In the genomic region with DNA sequence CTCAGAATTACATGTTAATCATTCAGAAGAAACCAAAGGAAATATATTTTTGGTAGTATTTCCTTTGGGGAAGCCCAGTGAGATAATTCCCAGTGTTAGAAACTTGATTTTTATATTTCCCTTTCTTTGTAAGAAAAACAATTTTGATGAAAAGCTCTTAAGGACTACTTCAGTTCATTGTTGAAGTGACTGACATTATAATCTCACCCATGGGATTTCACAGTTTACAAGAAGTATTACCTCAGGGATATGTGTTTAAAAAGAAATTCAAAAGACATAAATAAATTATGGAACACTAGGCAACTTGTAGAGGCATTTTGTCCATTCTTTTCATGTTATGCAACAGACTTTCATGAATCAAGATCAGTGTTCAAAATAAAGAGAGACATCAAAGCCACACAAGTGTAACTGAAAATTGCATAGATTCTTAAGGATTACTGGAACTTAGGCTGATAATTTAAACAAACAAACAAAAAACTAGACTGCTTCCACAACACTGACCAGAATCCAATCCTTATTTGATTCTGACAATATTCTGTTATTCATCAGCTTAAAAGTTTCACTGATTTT, we compare ENCODE assay signal across 21 cellular contexts.
A peak's percentile ranks its signal among the peaks of the same experiment; 100 is the strongest.
DNase-seq lines count a peak whose midpoint lies in the region; ATAC-seq, FAIRE-seq and TF ChIP-seq lines count a peak whose summit lies in the region.
"Had no signal": no experiment of that assay in that cellular context is flagged by ENCODE, and none has a peak within 500 bp of the region (broad histone marks: within the 10 kb centered on the region; RNA-seq: fewer than 3 reads in every experiment).

No MANE protein-coding gene starts in this region.

- H4K20me1 ChIP-seq in HepG2 (ENCODE audit: insufficient read depth, low read length): no peaks in the 10 kb centered on the region
- H4K20me1 ChIP-seq: BLaER1 treated with 17β-estradiol and CSF1 and Interleukin-3, amounts not matched to agents 10 nM and 100 nM had no signal

- H3K36me3 ChIP-seq in HepG2 (replicated peaks in 1 of 2; ENCODE audit: control insufficient read depth in 1 of 2, insufficient read depth in 2 of 2, low read length in 2 of 2) (no peaks in the 10 kb centered on the region), right lobe of liver (no peaks in the 10 kb centered on the region), neuronal stem cell (replicated peaks in 1 of 2; ENCODE audit: control insufficient read depth in 2 of 2, insufficient read depth in 2 of 2, low read length in 2 of 2) (no peaks in the 10 kb centered on the region)
- H3K36me3 ChIP-seq: BLaER1 treated with 17β-estradiol and CSF1 and Interleukin-3, amounts not matched to agents 10 nM and 100 nM had no signal

- TF ChIP-seq CTCF in HepG2 (CRISPR knock-in tag; IDR thresholded peaks at IDR 0.05): no peak
- no peak for TF ChIP-seq CTCF in right lobe of liver (IDR thresholded peaks at IDR 0.05)

- no peaks in the 10 kb centered on the region for H3K79me2 ChIP-seq in HepG2 (ENCODE audit: insufficient read depth, low read length)

- H2BK5ac ChIP-seq in neuronal stem cell (ENCODE audit: low read length): no peak overlapping the region

- no peak overlapping the region for H2BK12ac ChIP-seq in neuronal stem cell (ENCODE audit: low read length)

- H4K91ac ChIP-seq in neuronal stem cell (ENCODE audit: low read depth, low read length, poor library complexity): no peak overlapping the region

- no peak for TF ChIP-seq RAD21 in HepG2 (CRISPR knock-in tag; IDR thresholded peaks at IDR 0.05)

- H4K8ac ChIP-seq in neuronal stem cell (ENCODE audit: low read depth, low read length): no peak overlapping the region

- H2AFZ ChIP-seq in HepG2 (ENCODE audit: low read length) (no peak overlapping the region), neuronal stem cell (ENCODE audit: low read length) (peak overlapping the region; percentile 6)

- no peak overlapping the region for H3K4me2 ChIP-seq in HepG2 (ENCODE audit: low read depth, low read length)
- no peak overlapping the region for H3K4me2 ChIP-seq in neuronal stem cell (ENCODE audit: insufficient read depth, low read length, poor library complexity, severe bottlenecking)
- H3K4me2 ChIP-seq: BLaER1 treated with 17β-estradiol and CSF1 and Interleukin-3, amounts not matched to agents 10 nM and 100 nM had no signal

- TF ChIP-seq EP300 in HepG2 (IDR thresholded peaks at IDR 0.05; ENCODE audit: low read depth in 2 of 2, low read length in 2 of 2) (no peak), HepG2 (CRISPR knock-in tag; IDR thresholded peaks at IDR 0.05; ENCODE audit: borderline replicate concordance) (no peak)

- no peak overlapping the region for H2AK5ac ChIP-seq in neuronal stem cell (ENCODE audit: low read depth, low read length)

- FAIRE-seq in HepG2 (lab: Jason Lieb, UNC): no peak
- FAIRE-seq: GM12891, HTR-8/SVneo had no signal

- H3K9ac ChIP-seq in HepG2 (ENCODE audit: insufficient read depth, low read depth, low read length) (no peak overlapping the region), neuronal stem cell (ENCODE audit: low read depth, low read length, poor library complexity) (no peak overlapping the region)
- H3K9ac ChIP-seq: BLaER1 treated with 17β-estradiol and CSF1 and Interleukin-3, amounts not matched to agents 10 nM and 100 nM had no signal

- in situ Hi-C loops in HepG2 (cut with HindIII; ENCODE audit: extremely low pct_ligation_motif_present, low pct_unique_long_range_greater_than_20kb): no loop called here

- no TSS peak for BruUV-seq in HepG2 (replicated peaks; lab: Mats Ljungman, UMichigan)

- intact Hi-C loops in HepG2 (cut with micrococcal nuclease; ENCODE audit: unreplicated experiment) (no loop called here), right lobe of liver (cut with DNase I) (no loop called here)

- H3K14ac ChIP-seq in neuronal stem cell (ENCODE audit: low read length): no peak overlapping the region

- no peak overlapping the region for H2BK120ac ChIP-seq in neuronal stem cell (ENCODE audit: low read depth, low read length)

- H3K27ac ChIP-seq in HepG2 (ENCODE audit: extremely low read length, insufficient read depth, low read length) (no peak overlapping the region), right lobe of liver (no peak overlapping the region), neuronal stem cell (replicated peaks; ENCODE audit: low read length) (no peak overlapping the region)
- H3K27ac ChIP-seq: BLaER1 treated with 17β-estradiol and CSF1 and Interleukin-3, amounts not matched to agents 10 nM and 100 nM had no signal

- POLR2A ChIA-PET in HepG2 (lab: Yijun Ruan, JAX): no interaction called here

- no peak for TF ChIP-seq POLR2A in HepG2 (IDR thresholded peaks at IDR 0.05; ENCODE audit: insufficient read depth in 1 of 2, low read depth in 2 of 2, low read length in 2 of 2)
- no peak for TF ChIP-seq POLR2A in right lobe of liver (IDR thresholded peaks at IDR 0.05)

- H3K9me3 ChIP-seq in HepG2 (ENCODE audit: low read length): no peaks in the 10 kb centered on the region
- H3K9me3 ChIP-seq in right lobe of liver: no peaks in the 10 kb centered on the region
- no peaks in the 10 kb centered on the region for H3K9me3 ChIP-seq in neuronal stem cell (replicated peaks in 1 of 2; ENCODE audit: control insufficient read depth in 2 of 2, insufficient read depth in 1 of 2, low read depth in 1 of 2, low read length in 2 of 2)
- H3K9me3 ChIP-seq: BLaER1 treated with 17β-estradiol and CSF1 and Interleukin-3, amounts not matched to agents 10 nM and 100 nM had no signal

- ATAC-seq in HepG2: no peak
- no peak for ATAC-seq in right lobe of liver
- no peak for ATAC-seq in HG03432 (IDR thresholded peaks at IDR 0.05; ENCODE audit: unreplicated experiment)
- no peak for ATAC-seq in HG02623 (IDR thresholded peaks at IDR 0.05; ENCODE audit: unreplicated experiment)
- ATAC-seq: CD8-positive, alpha-beta T cell; HCT116; PC-3 had no signal

- CTCF ChIA-PET in HepG2 (lab: Yijun Ruan, JAX; ENCODE audit: low intra/inter-chr PET ratio, low total read pairs): no interaction called here

- no peak overlapping the region for H2BK15ac ChIP-seq in neuronal stem cell (ENCODE audit: low read length)

- no peak overlapping the region for H3K23ac ChIP-seq in neuronal stem cell (ENCODE audit: low read depth, low read length, poor library complexity)

- no peak overlapping the region for H3K18ac ChIP-seq in neuronal stem cell (ENCODE audit: low read length)

- peaks cover 18% of the 10 kb centered on the region; the same call in 1 of the 2 replicates for H3K4me1 ChIP-seq in HepG2 (ENCODE audit: insufficient read depth, low read length)
- no peaks in the 10 kb centered on the region for H3K4me1 ChIP-seq in right lobe of liver
- no peaks in the 10 kb centered on the region for H3K4me1 ChIP-seq in neuronal stem cell (ENCODE audit: control insufficient read depth in 2 of 2, insufficient read depth in 1 of 2, low read depth in 1 of 2, low read length in 2 of 2)

- no peak overlapping the region for H3K4ac ChIP-seq in neuronal stem cell (ENCODE audit: low read length)

- H3K27me3 ChIP-seq in HepG2 (ENCODE audit: control insufficient read depth in 1 of 2, insufficient read depth in 2 of 2, low read length in 2 of 2): no peaks in the 10 kb centered on the region
- no peaks in the 10 kb centered on the region for H3K27me3 ChIP-seq in right lobe of liver
- H3K27me3 ChIP-seq in neuronal stem cell (ENCODE audit: control insufficient read depth in 3 of 3, insufficient read depth in 3 of 3, low read depth in 1 of 3, low read length in 3 of 3): no peaks in the 10 kb centered on the region
- H3K27me3 ChIP-seq: BLaER1 treated with 17β-estradiol and CSF1 and Interleukin-3, amounts not matched to agents 10 nM and 100 nM had no signal

- no peak overlapping the region for H3K4me3 ChIP-seq in HepG2 (replicated peaks in 1 of 3; ENCODE audit: insufficient read depth in 1 of 3, low read depth in 2 of 3, low read length in 3 of 3)
- H3K4me3 ChIP-seq in right lobe of liver: no peak overlapping the region
- H3K4me3 ChIP-seq in neuronal stem cell (ENCODE audit: low read length in 2 of 2): no peak overlapping the region
- H3K4me3 ChIP-seq: BLaER1 treated with 17β-estradiol and CSF1 and Interleukin-3, amounts not matched to agents 10 nM and 100 nM had no signal

- H3K79me1 ChIP-seq in neuronal stem cell (ENCODE audit: low read depth, low read length): no peaks in the 10 kb centered on the region

- DNase-seq in HepG2 (ENCODE audit: low spot score): no peak
- no peak for DNase-seq in right lobe of liver
- DNase-seq in fibroblast of peridontal ligament (ENCODE audit: extremely low read depth): peak; percentile 12
- no peak for DNase-seq in neuronal stem cell (ENCODE audit: low spot score)
- no peak for DNase-seq in activated effector memory CD4-positive, alpha-beta T cell treated with anti-CD3 and anti-CD28 coated beads, Interleukin-2, amount 50 U/mL, for 16 hours
- DNase-seq: CD8-positive, alpha-beta T cell; GOT3; Karpas-422; NCI-H1417 treated with DMSO at 0.1 percent for 48 hours; NCI-H187 treated with DMSO at 0.1 percent for 48 hours; NCI-H2171; NCI-H526; PC-3; RPMI8226; SHP77 treated with DMSO at 0.1 percent for 48 hours had no signal

TF ChIP-seq in HepG2, 621 proteins besides CTCF, POLR2A, EP300 and RAD21 (continues in another document):
- TF ChIP-seq ZBTB7A (CRISPR knock-in tag; IDR thresholded peaks at IDR 0.05) (no peak), RFX5 (IDR thresholded peaks at IDR 0.05; ENCODE audit: low read depth, low read length) (no peak), ZNF329 (CRISPR knock-in tag; IDR thresholded peaks at IDR 0.05; ENCODE audit: low read depth) (no peak), SKIL (CRISPR knock-in tag; IDR thresholded peaks at IDR 0.05; ENCODE audit: borderline replicate concordance) (no peak), HMG20A (CRISPR knock-in tag; IDR thresholded peaks at IDR 0.05; ENCODE audit: borderline replicate concordance) (peak; percentile 23; the same call in 1 of the 2 replicates)
